Comparison of ENCODE assay signal across 17 cellular contexts in genomic region chr20:62310757-62311121, GRCh38. TPM values are rescaled to one million over a fixed set of nuclear protein-coding genes. Genes with fewer than 3 reads are reported as not detected.
DNase-seq lines count a peak whose midpoint lies in the region; ATAC-seq, FAIRE-seq and TF ChIP-seq lines count a peak whose summit lies in the region.
"Had no signal": no experiment of that assay in that cellular context is flagged by ENCODE, and none has a peak within 500 bp of the region (broad histone marks: within the 10 kb centered on the region; RNA-seq: fewer than 3 reads in every experiment).

No MANE protein-coding gene starts in this region.

- H3K4me1 Mint-ChIP-seq in osteocyte (ENCODE audit: unreplicated experiment) = no peaks in the 10 kb centered on the region

- no peak for TF ChIP-seq POLR2A in K562 (conservative IDR thresholded peaks at IDR 0.05)

- H2AFZ ChIP-seq in K562 (ENCODE audit: low read depth, low read length) = no peak overlapping the region

- peaks cover 7% of the 10 kb centered on the region for H3K36me3 Mint-ChIP-seq in osteocyte (ENCODE audit: unreplicated experiment)

- no peaks in the 10 kb centered on the region for H3K27me3 Mint-ChIP-seq in osteocyte (ENCODE audit: unreplicated experiment)

- H3K9me3 Mint-ChIP-seq in osteocyte (ENCODE audit: unreplicated experiment) = no peaks in the 10 kb centered on the region

- peaks cover 0 to 43% of the 10 kb centered on the region in 2 experiments; a peak in 2 of 5 replicates for H3K4me1 ChIP-seq in K562 (replicated peaks in 1 of 2; ENCODE audit: control insufficient read depth in 2 of 2, insufficient read depth in 2 of 2, low read length in 2 of 2)
- H3K4me1 ChIP-seq: HAP-1 had no signal

- H3K79me2 ChIP-seq in K562 (ENCODE audit: control insufficient read depth, insufficient read depth, low read length) = peaks cover 9% of the 10 kb centered on the region

- no peak overlapping the region for H3K4me2 ChIP-seq in K562 (ENCODE audit: insufficient read depth, low read length)

- H3K9me3 ChIP-seq in K562 (replicated peaks; ENCODE audit: control insufficient read depth, insufficient read depth, low read depth, low read length) = no peaks in the 10 kb centered on the region
- H3K9me3 ChIP-seq: HAP-1 had no signal

- H3K4me3 Mint-ChIP-seq in osteocyte (ENCODE audit: unreplicated experiment) = no peak overlapping the region

- no peak for TF ChIP-seq EP300 in K562 (IDR thresholded peaks at IDR 0.05; ENCODE audit: low read length)

- no peak overlapping the region for H3K27ac Mint-ChIP-seq in osteocyte (ENCODE audit: unreplicated experiment)

- no peak overlapping the region for H3K27ac ChIP-seq in K562 (ENCODE audit: extremely low read depth, low read depth, low read length)

- no peaks in the 10 kb centered on the region; the same call in 1 of the 2 replicates for H4K20me1 ChIP-seq in K562 (replicated peaks; ENCODE audit: control insufficient read depth, insufficient read depth, low read length)

- BruUV-seq in K562 (replicated peaks; lab: Mats Ljungman, UMichigan) = no TSS peak

- no peaks in the 10 kb centered on the region for H3K27me3 ChIP-seq in K562 (ENCODE audit: control insufficient read depth in 2 of 2, insufficient read depth in 2 of 2, low read length in 2 of 2)

- no peak for TF ChIP-seq CTCF in K562 (IDR thresholded peaks at IDR 0.05 in 2 of 3, conservative IDR thresholded peaks at IDR 0.05 in 1 of 3; ENCODE audit: insufficient read depth in 2 of 3, low read depth in 1 of 3, low read length in 3 of 3)
- TF ChIP-seq CTCF in osteocyte (IDR thresholded peaks at IDR 0.05) = no peak

- no peak overlapping the region for H3K4me3 ChIP-seq in K562
- H3K4me3 ChIP-seq: HAP-1 had no signal

- H3K36me3 ChIP-seq in K562 (ENCODE audit: control insufficient read depth, insufficient read depth, low read length) = peaks cover 96% of the 10 kb centered on the region

- POLR2A ChIA-PET in K562 (lab: Yijun Ruan, JAX) = interaction anchor here (0.6 kb wide), 1 partner anchor 217 kb away, joined by 3 read pairs; no protein-coding TSS in a partner anchor

- intact Hi-C loops in K562 (cut with micrococcal nuclease) = no loop called here

- no peak overlapping the region for H3K9ac ChIP-seq in K562 (ENCODE audit: insufficient read depth in 1 of 2, low read depth in 2 of 2, low read length in 2 of 2)

- no peak for FAIRE-seq in K562 (lab: Jason Lieb, UNC)
- FAIRE-seq: HTR-8/SVneo, RCC 7860 had no signal

- TF ChIP-seq RAD21 in K562 (CRISPR knock-in tag; conservative IDR thresholded peaks at IDR 0.05 in 1 of 2, IDR thresholded peaks at IDR 0.05 in 1 of 2) = no peak

- peak; percentile 50 for DNase-seq in 8988T
- peak; percentile 93 for DNase-seq in G401 (ENCODE audit: low spot score)
- no peak for DNase-seq in K562 (ENCODE audit: extremely low read depth in 1 of 4, low spot score in 3 of 4)
- DNase-seq in left lobe of liver (ENCODE audit: low spot score) = no peak
- DNase-seq in osteocyte (ENCODE audit: extremely low spot score, unreplicated experiment) = no peak
- no peak for DNase-seq in activated CD4-positive, alpha-beta T cell treated with anti-CD3 and anti-CD28 coated beads, Interleukin-2, amount 50 U/mL, for 48 hours
- no peak for DNase-seq in NK-92 (lab: John Stamatoyannopoulos, UW; ENCODE audit: unreplicated experiment)
- DNase-seq in NCI-H187 (lab: John Stamatoyannopoulos, UW) = no peak
- DNase-seq: COR-L47, DMS79, MV-4-11, NCI-H1436, NCI-H2081, NCI-H510A had no signal

- 88% methylated on average over 12 of the region's 25 CpGs for WGBS in K562 (ENCODE audit: insufficient coverage, low coverage, missing lambda C conversion rate)

- H3K9me1 ChIP-seq in K562 (ENCODE audit: control insufficient read depth, insufficient read depth, low read length) = no peaks in the 10 kb centered on the region

- in situ Hi-C loops in G401 (cut with HindIII; ENCODE audit: low sequenced_read_pairs) (no loop called here), K562 (cut with MboI) (no loop called here)

- no peak for ATAC-seq in K562
- ATAC-seq in left lobe of liver = peak; percentile 12

- CTCF ChIA-PET in K562 (lab: Yijun Ruan, JAX; ENCODE audit: low intra/inter-chr PET ratio) = no interaction called here

TF ChIP-seq in K562, 482 proteins besides CTCF, POLR2A, EP300 and RAD21:
- no peak for TF ChIP-seq YBX1 (IDR thresholded peaks at IDR 0.05)
- TF ChIP-seq POLR2G (IDR thresholded peaks at IDR 0.05; ENCODE audit: low read depth, low read length) = peak; percentile 14; the same call in 1 of the 2 replicates
- TF ChIP-seq ZBTB33 (CRISPR knock-in tag; IDR thresholded peaks at IDR 0.05) = peak; percentile 87

RNA-seq across cellular contexts. Expression of gene ADRM1, which starts 7.9 kb away (rescaled TPM):
- total RNA-seq in G401 (2014; rRNA removed; shearing (Covaris generic)) = 209 and 255 TPM in 2 replicates
- total RNA-seq in K562 (2011; cell fraction: chromatin; rRNA removed; ENCODE audit: low replicate concordance) = 21.6 and 87.3 TPM in 2 replicates
- 87.6 and 87.7 TPM in 2 replicates for total RNA-seq in K562 (2011; cell fraction: nucleolus; rRNA removed)
- 41.0 and 41.6 TPM in 2 replicates for total RNA-seq in K562 (2011; cell fraction: nucleoplasm; rRNA removed)
- 223 and 261 TPM in 2 replicates for total RNA-seq in K562 (2014; rRNA removed)
- 22.5 and 32.1 TPM in 2 replicates for total RNA-seq in K562 (2014; rRNA removed; fragmentation: Illumina TruSeq; extraction: Trizol)
- 125 and 136 TPM in 2 replicates for total RNA-seq in K562 (2015; rRNA removed; fragmentation: Illumina TruSeq; extraction: Trizol)
- 159 and 160 TPM in 2 replicates for total RNA-seq in K562 (2021)
- polyA plus RNA-seq in K562 (2011; rRNA removed) = 57.6 and 67.4 TPM in 2 replicates
- polyA plus RNA-seq in K562 (2011; cell fraction: cytosol; rRNA removed) = 69.2 and 237 TPM in 2 replicates
- 65.6 and 116 TPM in 2 replicates for polyA plus RNA-seq in K562 (2011; cell fraction: nucleus; rRNA removed)
- 109 and 153 TPM in 2 replicates for polyA plus RNA-seq in K562 (2012)
- polyA plus RNA-seq in K562 (2014; fragmentation: Illumina TruSeq; extraction: Trizol) = 49.3 and 107 TPM in 2 replicates
- polyA plus RNA-seq in K562 (2014; fragmentation: Nextera tagmentation; extraction: Ambion mirVana) = 10 to 100 TPM in 1 of 2 experiments, 1 to 10 TPM in 1; 5.0 to 21.6 TPM
- 192 and 201 TPM in 2 replicates for polyA plus RNA-seq in K562 (2014; rRNA removed)
- polyA minus RNA-seq in K562 (2011; rRNA and poly(A)+ RNA removed) = 16.1 and 32.6 TPM in 2 replicates
- 51.8 and 55.0 TPM in 2 replicates for polyA minus RNA-seq in K562 (2011; cell fraction: cytosol; rRNA and poly(A)+ RNA removed)
- 42.8 and 44.0 TPM in 2 replicates for polyA minus RNA-seq in K562 (2011; cell fraction: nucleus; rRNA and poly(A)+ RNA removed)
- 61.0 TPM for total RNA-seq in left lobe of liver
- total RNA-seq in osteocyte = 82.6 and 83.9 TPM in 2 replicates

RNA-seq across cellular contexts. Expression of gene LAMA5, which starts 56.4 kb away (rescaled TPM):
- total RNA-seq in G401 (2014; rRNA removed; shearing (Covaris generic)) = 21.6 and 28.3 TPM in 2 replicates
- 218 and 612 TPM in 2 replicates for total RNA-seq in K562 (2011; cell fraction: chromatin; rRNA removed; ENCODE audit: low replicate concordance)
- total RNA-seq in K562 (2011; cell fraction: nucleolus; rRNA removed) = 256 and 378 TPM in 2 replicates
- 206 and 238 TPM in 2 replicates for total RNA-seq in K562 (2011; cell fraction: nucleoplasm; rRNA removed)
- total RNA-seq in K562 (2014; rRNA removed) (26.4 and 38.3 TPM in 2 replicates), K562 (2014; rRNA removed; fragmentation: Illumina TruSeq; extraction: Trizol) (2.2 and 3.2 TPM in 2 replicates), K562 (2015; rRNA removed; fragmentation: Illumina TruSeq; extraction: Trizol) (11.3 and 11.7 TPM in 2 replicates), K562 (2021) (86.4 and 101 TPM in 2 replicates), left lobe of liver (112 TPM), osteocyte (201 and 204 TPM in 2 replicates)
- polyA plus RNA-seq in K562 (2011; rRNA removed) (4.4 and 10.0 TPM in 2 replicates), K562 (2014; fragmentation: Illumina TruSeq; extraction: Trizol) (7.8 and 20.0 TPM in 2 replicates), K562 (2014; fragmentation: Nextera tagmentation; extraction: Ambion mirVana) (under 1 TPM; 0.31 to 0.48 TPM), K562 (2014; rRNA removed) (60.2 and 67.3 TPM in 2 replicates)
- 3.9 and 11.1 TPM in 2 replicates for polyA plus RNA-seq in K562 (2011; cell fraction: cytosol; rRNA removed)
- polyA plus RNA-seq in K562 (2011; cell fraction: nucleus; rRNA removed) = 130 and 166 TPM in 2 replicates
- polyA plus RNA-seq in K562 (2012) = 49.7 and 63.1 TPM in 2 replicates
- polyA minus RNA-seq in K562 (2011; rRNA and poly(A)+ RNA removed) = 1.5 and 1.9 TPM in 2 replicates
- polyA minus RNA-seq in K562 (2011; cell fraction: cytosol; rRNA and poly(A)+ RNA removed) = 11.0 and 21.3 TPM in 2 replicates
- 33.7 and 42.1 TPM in 2 replicates for polyA minus RNA-seq in K562 (2011; cell fraction: nucleus; rRNA and poly(A)+ RNA removed)

Comparison
In these comparisons a context has a peak if more than half of its experiments do, and no peak if none do; other contexts are left out.
1. DNase-seq: peak in 8988T (single experiment) and G401 (single experiment); none in K562 (0 of 4), left lobe of liver (single experiment), osteocyte (single experiment), activated CD4-positive, alpha-beta T cell treated with anti-CD3 and anti-CD28 coated beads, Interleukin-2, amount 50 U/mL, for 48 hours (0 of 2), NK-92 (single experiment) and NCI-H187 (0 of 2).